In genomic region chr2:235773188-235773928, GRCh38 we compare ENCODE assay signal across 17 cellular contexts.
"Had no signal": no experiment of that assay in that cellular context is flagged by ENCODE, and none has a peak within 500 bp of the region (broad histone marks: within the 10 kb centered on the region; RNA-seq: fewer than 3 reads in every experiment).

No MANE protein-coding gene starts in this region.

- H3K9me3 ChIP-seq: left ventricle myocardium inferior, sigmoid colon, suprapubic skin, upper lobe of left lung had no signal

- H3K4me1 ChIP-seq: sigmoid colon, upper lobe of left lung had no signal

- H3K27ac ChIP-seq: cardiac muscle cell, left ventricle myocardium inferior, sigmoid colon, suprapubic skin, upper lobe of left lung had no signal

- H3K4me3 ChIP-seq: cardiac muscle cell, left ventricle myocardium inferior, sigmoid colon, suprapubic skin, upper lobe of left lung had no signal

- H3K27me3 ChIP-seq: cardiac muscle cell, sigmoid colon, suprapubic skin, upper lobe of left lung had no signal

- FAIRE-seq: colon, islet of Langerhans had no signal

- DNase-seq: activated CD8-positive, alpha-beta memory T cell treated with anti-CD3 and anti-CD28 coated beads, Interleukin-2, amount 50 U/mL, for 48 hours; activated CD8-positive, alpha-beta T cell treated with anti-CD3 and anti-CD28 coated beads, Interleukin-2, amount 10 ng/mL, durations not matched to agents 7 days and 5 days; activated naive CD4-positive, alpha-beta T cell; activated naive CD8-positive, alpha-beta T cell treated with anti-CD3 and anti-CD28 coated beads, Interleukin-2, amount 50 U/mL, for 24 hours; effector memory CD4-positive, alpha-beta T cell; hippocampal formation; left ventricle myocardium inferior; nephron progenitor cell; stimulated activated CD4-positive, alpha-beta T cell treated with anti-CD3 and anti-CD28 coated beads, Interleukin-12 subunit alpha, Interleukin-12 subunit beta, amount 100 ng/mL, for 4 hours; stimulated activated naive CD4-positive, alpha-beta T cell; SW 1271; upper lobe of left lung had no signal

- ATAC-seq: activated CD8-positive, alpha-beta T cell treated with anti-CD3 and anti-CD28 coated beads, Interleukin-2, amount 10 ng/mL, durations not matched to agents 7 days and 5 days; activated naive CD8-positive, alpha-beta T cell treated with anti-CD3 and anti-CD28 coated beads, Interleukin-2, amount 50 U/mL, for 24 hours had no signal
